In the genomic region with DNA sequence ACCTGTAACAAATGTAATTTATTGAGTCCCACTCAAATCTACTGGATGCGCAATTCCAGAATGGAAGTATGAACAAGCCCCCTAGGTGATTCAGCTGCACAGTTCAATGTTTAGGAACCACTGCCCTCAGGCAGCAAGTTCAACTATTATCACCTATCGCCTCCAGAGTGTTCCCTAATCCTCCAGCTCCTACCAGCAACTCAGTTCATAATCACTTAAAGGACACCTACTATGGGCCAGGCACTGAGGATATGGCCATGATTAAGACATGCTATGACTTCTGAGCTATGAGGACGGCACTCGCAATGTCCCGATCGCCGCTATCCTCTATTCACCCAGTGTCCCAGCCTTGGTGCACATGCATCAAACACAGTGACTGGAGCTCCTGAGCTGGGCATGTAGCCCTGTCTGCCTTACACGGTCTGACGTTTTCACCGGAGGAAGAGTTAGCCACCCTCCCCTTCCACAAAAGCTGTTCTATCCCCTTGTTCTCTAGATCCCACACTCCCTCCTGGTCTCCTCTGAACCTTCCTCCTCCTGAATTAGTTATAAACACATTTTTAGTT, we compare ENCODE assay signal across 15 cellular contexts. TPM values are rescaled to one million over a fixed set of nuclear protein-coding genes. Genes with fewer than 3 reads are reported as not detected.
DNase-seq lines count a peak whose midpoint lies in the region; ATAC-seq, FAIRE-seq and TF ChIP-seq lines count a peak whose summit lies in the region.
"Had no signal": no experiment of that assay in that cellular context is flagged by ENCODE, and none has a peak within 500 bp of the region (broad histone marks: within the 10 kb centered on the region; RNA-seq: fewer than 3 reads in every experiment).

No MANE protein-coding gene starts in this region.

- peak overlapping the region in 1 of 2 experiments; percentile 51 for H3K14ac ChIP-seq in mesenchymal stem cell (ENCODE audit: low read length in 2 of 2)

- H3K4ac ChIP-seq in mesenchymal stem cell (ENCODE audit: low read depth in 1 of 2, low read length in 2 of 2): no peak overlapping the region

- H3K18ac ChIP-seq in mesenchymal stem cell (ENCODE audit: low read depth in 1 of 2, low read length in 2 of 2): no peak overlapping the region

- H2AK5ac ChIP-seq in mesenchymal stem cell (ENCODE audit: low read length, severe bottlenecking): peak overlapping the region; percentile 44

- peaks cover 75 to 88% of the 10 kb centered on the region in 2 donors for H3K4me1 Mint-ChIP-seq in natural killer cell
- H3K4me1 Mint-ChIP-seq in natural killer cell treated with Interleukin-12 subunit alpha and Interleukin-12 subunit beta and Interleukin-15 and Interleukin-18, amount 100 ng/mL, for 72 hours (ENCODE audit: low read depth in 2 of 2): peaks cover 64 to 69% of the 10 kb centered on the region in 2 donors

- H2BK5ac ChIP-seq in mesenchymal stem cell (ENCODE audit: low read depth, low read length, poor library complexity, severe bottlenecking): no peak overlapping the region

- H2AFZ ChIP-seq in GM12878 (ENCODE audit: control insufficient read depth, low read depth, low read length) (no peak overlapping the region), mesenchymal stem cell (ENCODE audit: low read depth, low read length) (no peak overlapping the region)
- H2AFZ ChIP-seq: GM23248 had no signal

- H3K9me3 ChIP-seq in GM12878 (replicated peaks; ENCODE audit: control insufficient read depth, insufficient read depth, low read length) (no peaks in the 10 kb centered on the region; the same call in none of the 3 replicates), mesenchymal stem cell (ENCODE audit: control insufficient read depth, low read length) (no peaks in the 10 kb centered on the region)
- H3K9me3 ChIP-seq: Peyer's patch had no signal

- in situ Hi-C loops in GM12878 (cut with MboI): no loop called here

- peak overlapping the region; percentile 23 to 66 for H3K27ac Mint-ChIP-seq in natural killer cell
- H3K27ac Mint-ChIP-seq in natural killer cell treated with Interleukin-12 subunit alpha and Interleukin-12 subunit beta and Interleukin-15 and Interleukin-18, amount 100 ng/mL, for 72 hours: no peak overlapping the region
- H3K27ac Mint-ChIP-seq: CD8-positive, alpha-beta T cell had no signal

- H2BK12ac ChIP-seq in mesenchymal stem cell (ENCODE audit: low read length in 2 of 2): peak overlapping the region in 1 of 2 experiments; percentile 15

- H3K27me3 ChIP-seq in GM12878 (replicated peaks in 1 of 2; ENCODE audit: control insufficient read depth in 2 of 2, insufficient read depth in 2 of 2, low read length in 1 of 2) (no peaks in the 10 kb centered on the region), mesenchymal stem cell (ENCODE audit: control insufficient read depth in 1 of 2, insufficient read depth in 1 of 2, low read length in 2 of 2) (no peaks in the 10 kb centered on the region)
- H3K27me3 ChIP-seq: BLaER1, Peyer's patch had no signal

- H3K27ac ChIP-seq in GM12878 (ENCODE audit: control insufficient read depth, insufficient read depth) (no peak overlapping the region), mesenchymal stem cell (ENCODE audit: low read length, poor library complexity, severe bottlenecking) (no peak overlapping the region)
- H3K27ac ChIP-seq: BLaER1, GM23248, Peyer's patch had no signal

- peaks cover 22% of the 10 kb centered on the region for H3K4me1 ChIP-seq in GM12878 (ENCODE audit: control insufficient read depth, insufficient read depth, low read length)
- peaks cover 13% of the 10 kb centered on the region for H3K4me1 ChIP-seq in mesenchymal stem cell (ENCODE audit: control insufficient read depth, insufficient read depth, low read depth, low read length)

- H3K4me2 ChIP-seq in GM12878 (ENCODE audit: control insufficient read depth, insufficient read depth) (no peak overlapping the region), mesenchymal stem cell (ENCODE audit: low read length, poor library complexity, severe bottlenecking) (no peak overlapping the region)
- H3K4me2 ChIP-seq: BLaER1 had no signal

- CTCF ChIA-PET in GM12878 (lab: Yijun Ruan, JAX): interaction anchor here (1.2 to 1.8 kb wide), 3 partner anchors 9 to 11 kb away, joined by 3 to 9 read pairs (median 7); no protein-coding TSS in a partner anchor

- H3K36me3 ChIP-seq in GM12878 (ENCODE audit: control insufficient read depth in 2 of 2, insufficient read depth in 2 of 2, low read length in 1 of 2) (peaks cover 1 to 2% of the 10 kb centered on the region in 2 experiments; a peak in 3 of 4 replicates), mesenchymal stem cell (ENCODE audit: control insufficient read depth in 1 of 2, insufficient read depth in 2 of 2, low read depth in 1 of 2, low read length in 2 of 2) (peaks cover 3 to 5% of the 10 kb centered on the region in 2 experiments)
- H3K36me3 ChIP-seq: Peyer's patch had no signal

- H3K4me3 ChIP-seq in GM12878 (no peak overlapping the region), mesenchymal stem cell (ENCODE audit: insufficient read depth in 1 of 2, low read depth in 1 of 2, low read length in 2 of 2) (no peak overlapping the region)
- H3K4me3 ChIP-seq: BLaER1, GM23248, Peyer's patch had no signal

- no peaks in the 10 kb centered on the region for H3K27me3 Mint-ChIP-seq in natural killer cell (ENCODE audit: low read depth in 2 of 2)
- no peaks in the 10 kb centered on the region for H3K27me3 Mint-ChIP-seq in natural killer cell treated with Interleukin-12 subunit alpha and Interleukin-12 subunit beta and Interleukin-15 and Interleukin-18, amount 100 ng/mL, for 72 hours

- H3K79me1 ChIP-seq in mesenchymal stem cell (replicated peaks; ENCODE audit: low read length, poor library complexity, severe bottlenecking): peaks cover 7% of the 10 kb centered on the region

- POLR2A ChIA-PET in GM12878 (lab: Charles Lee): interaction anchor here (1.0 to 1.4 kb wide), 2 partner anchors 11 to 16 kb away, joined by 3 to 5 read pairs; no protein-coding TSS in a partner anchor

- TF ChIP-seq CTCF in natural killer cell (IDR thresholded peaks at IDR 0.05) (no peak), GM12878 (IDR thresholded peaks at IDR 0.05 in 2 of 3, conservative IDR thresholded peaks at IDR 0.05 in 1 of 3; ENCODE audit: control insufficient read depth in 2 of 3, extremely low read depth in 1 of 3, insufficient read depth in 1 of 3, low read depth in 3 of 3, low read length in 3 of 3) (no peak)

- WGBS in GM12878 (ENCODE audit: insufficient coverage, insufficient replicate concordance, low lambda C conversion rate, missing lambda C conversion rate): over 99% methylated on average over 10 of the region's 10 CpGs
- 96% methylated on average over 10 of the region's 10 CpGs for WGBS in mesenchymal stem cell

- no peak overlapping the region for H3K4me3 Mint-ChIP-seq in natural killer cell
- no peak overlapping the region for H3K4me3 Mint-ChIP-seq in natural killer cell treated with Interleukin-12 subunit alpha and Interleukin-12 subunit beta and Interleukin-15 and Interleukin-18, amount 100 ng/mL, for 72 hours
- H3K4me3 Mint-ChIP-seq: CD8-positive, alpha-beta T cell had no signal

- no peak for TF ChIP-seq EP300 in GM12878 (IDR thresholded peaks at IDR 0.05; ENCODE audit: borderline replicate concordance in 1 of 2, control insufficient read depth in 1 of 2, low read depth in 2 of 2, low read length in 2 of 2)

- RAD21 ChIA-PET in GM12878 (lab: Charles Lee; ENCODE audit: unreplicated experiment): no interaction called here

- TF ChIP-seq POLR2A in GM12878 (IDR thresholded peaks at IDR 0.05; ENCODE audit: low read depth, low read length): no peak

- peaks cover 95% of the 10 kb centered on the region for H3K79me2 ChIP-seq in GM12878 (ENCODE audit: control insufficient read depth, insufficient read depth, low read length)

- SMC1A ChIA-PET in GM12878 (lab: Charles Lee; ENCODE audit: uncharacterized antibody, unreplicated experiment): interaction anchor here (0.6 to 2.5 kb wide), 7 partner anchors 8 to 25 kb away, joined by 3 to 8 read pairs (median 4); no protein-coding TSS in a partner anchor

- ATAC-seq in natural killer cell (no peak), GM12878 (no peak; the same call in 2 of the 3 replicates), HG03432 (IDR thresholded peaks at IDR 0.05; ENCODE audit: unreplicated experiment) (no peak)
- ATAC-seq in natural killer cell treated with Interleukin-12 subunit alpha and Interleukin-12 subunit beta and Interleukin-15 and Interleukin-18, amount 100 ng/mL, for 72 hours: no peak
- ATAC-seq: CD8-positive, alpha-beta T cell; Right ventricle myocardium inferior had no signal

- no TSS peak for BruUV-seq in GM12878 (replicated peaks; lab: Mats Ljungman, UMichigan)

- H3K9ac ChIP-seq in GM12878 (ENCODE audit: control insufficient read depth, insufficient read depth, low read length) (no peak overlapping the region), mesenchymal stem cell (ENCODE audit: low read length) (no peak overlapping the region)
- H3K9ac ChIP-seq: BLaER1, GM23248 had no signal

- no peak overlapping the region for H2BK120ac ChIP-seq in mesenchymal stem cell (ENCODE audit: low read depth, low read length)

- no peaks in the 10 kb centered on the region; the same call in 1 of the 2 replicates for H4K20me1 ChIP-seq in GM12878 (ENCODE audit: control insufficient read depth, insufficient read depth)

- H3K9me3 Mint-ChIP-seq in natural killer cell: no peaks in the 10 kb centered on the region
- H3K9me3 Mint-ChIP-seq in natural killer cell treated with Interleukin-12 subunit alpha and Interleukin-12 subunit beta and Interleukin-15 and Interleukin-18, amount 100 ng/mL, for 72 hours: no peaks in the 10 kb centered on the region
- H3K9me3 Mint-ChIP-seq: CD8-positive, alpha-beta T cell had no signal

- H4K91ac ChIP-seq in mesenchymal stem cell (ENCODE audit: low read length): no peak overlapping the region

- DNase-seq in natural killer cell (no peak), GM12878 (ENCODE audit: low read depth, low spot score) (no peak), mesenchymal stem cell (no peak), NOMO-1 treated with dmso at 0.1 percent for 144 hours (lab: John Stamatoyannopoulos, UW; ENCODE audit: unreplicated experiment) (no peak)
- DNase-seq in natural killer cell treated with Interleukin-12 subunit alpha and Interleukin-12 subunit beta and Interleukin-15 and Interleukin-18, amount 100 ng/mL, for 72 hours (ENCODE audit: low spot score): no peak
- DNase-seq in stimulated activated CD4-positive, alpha-beta T cell treated with anti-CD3 and anti-CD28 coated beads, Interleukin-2, amount 100 ng/mL, for 24 hours: no peak
- DNase-seq: CD8-positive, alpha-beta T cell; GM23248; KBM-7; NCI-H1105 treated with DMSO at 0.1 percent for 48 hours; NCI-H1694 treated with DMSO at 0.1 percent for 48 hours; Peyer's patch had no signal

- no peak overlapping the region for H3K23ac ChIP-seq in mesenchymal stem cell (ENCODE audit: low read length in 2 of 2)

- H2BK15ac ChIP-seq in mesenchymal stem cell (ENCODE audit: low read depth, poor library complexity, severe bottlenecking): no peak overlapping the region

- no peak for TF ChIP-seq RAD21 in GM12878 (IDR thresholded peaks at IDR 0.05; ENCODE audit: insufficient read depth, low read depth, low read length)

- no peak for FAIRE-seq in GM12878 (lab: Jason Lieb, UNC)

- no peaks in the 10 kb centered on the region for H3K36me3 Mint-ChIP-seq in natural killer cell
- H3K36me3 Mint-ChIP-seq in natural killer cell treated with Interleukin-12 subunit alpha and Interleukin-12 subunit beta and Interleukin-15 and Interleukin-18, amount 100 ng/mL, for 72 hours: no peaks in the 10 kb centered on the region

- intact Hi-C loops in natural killer cell (cut with micrococcal nuclease) (no loop called here), GM12878 (cut with micrococcal nuclease; ENCODE audit: unreplicated experiment) (no loop called here)

- H4K8ac ChIP-seq in mesenchymal stem cell (ENCODE audit: low read length): no peak overlapping the region

RNA-seq across cellular contexts. Expression of gene RHEB, which starts 22.3 kb away (rescaled TPM):
- 10 to 100 TPM; 51.0 to 63.3 (median 63.3) TPM for total RNA-seq in natural killer cell
- total RNA-seq in natural killer cell treated with Interleukin-12 subunit alpha and Interleukin-12 subunit beta and Interleukin-15 and Interleukin-18, amount 100 ng/mL, for 72 hours: 10 to 100 TPM; 45.4 to 55.8 TPM
- total RNA-seq in GM12878 (2013; cell fraction: nucleolus; rRNA removed): 44.0 and 53.8 TPM in 2 replicates
- 20.3 and 28.7 TPM in 2 replicates for total RNA-seq in GM12878 (2014; rRNA removed)
- total RNA-seq in GM12878 (2014; rRNA removed; fragmentation: Illumina TruSeq; extraction: Trizol): 36.1 and 37.3 TPM in 2 replicates
- total RNA-seq in GM12878 (2021): 33.4 and 38.7 TPM in 2 replicates
- polyA plus RNA-seq in GM12878 (2011; ENCODE audit: low read depth): 17.9 TPM
- 67.8 and 115 TPM in 2 replicates for polyA plus RNA-seq in GM12878 (2011; rRNA removed)
- polyA plus RNA-seq in GM12878 (2011; cell fraction: cytosol; rRNA removed): 17.4 and 19.8 TPM in 2 replicates
- 24.3 and 30.4 TPM in 2 replicates for polyA plus RNA-seq in GM12878 (2011; cell fraction: nucleus; rRNA removed)
- polyA plus RNA-seq in GM12878 (2012): 30.9 and 31.4 TPM in 2 replicates
- polyA plus RNA-seq in GM12878 (2014; fragmentation: Illumina TruSeq; extraction: Trizol): 35.9 and 55.9 TPM in 2 replicates
- polyA plus RNA-seq in GM12878 (2014; fragmentation: Nextera tagmentation; extraction: Ambion mirVana): 1 to 10 TPM; 6.2 to 10.0 TPM
- 28.3 and 38.7 TPM in 2 replicates for polyA plus RNA-seq in GM12878 (2014; rRNA removed)
- 10 to 100 TPM; 60.1 to 63.4 TPM for polyA plus RNA-seq in GM12878 (2016; fragmentation: Nextera tagmentation; extraction: Ambion mirVana)
- 12.3 and 19.7 TPM in 2 replicates for polyA minus RNA-seq in GM12878 (2011; rRNA and poly(A)+ RNA removed)
- polyA minus RNA-seq in GM12878 (2011; cell fraction: cytosol; rRNA and poly(A)+ RNA removed): 13.5 and 17.6 TPM in 2 replicates
- 11.1 and 17.7 TPM in 2 replicates for polyA minus RNA-seq in GM12878 (2011; cell fraction: nucleus; rRNA and poly(A)+ RNA removed)
- 87.3 TPM for polyA plus RNA-seq in mesenchymal stem cell (2013, experiment 1 of 2)
- 88.1 TPM for polyA plus RNA-seq in mesenchymal stem cell (2013, experiment 2 of 2)

RNA-seq across cellular contexts. Expression of gene CRYGN, which starts 57.4 kb away (rescaled TPM):
- total RNA-seq in natural killer cell (not detected), GM12878 (2014; rRNA removed) (not detected in 2 replicates), GM12878 (2014; rRNA removed; fragmentation: Illumina TruSeq; extraction: Trizol) (not detected in 2 replicates), GM12878 (2021) (not detected in 2 replicates)
- not detected for total RNA-seq in natural killer cell treated with Interleukin-12 subunit alpha and Interleukin-12 subunit beta and Interleukin-15 and Interleukin-18, amount 100 ng/mL, for 72 hours
- total RNA-seq in GM12878 (2013; cell fraction: nucleolus; rRNA removed): 0.32 TPM in 1 of 2 replicates, not detected in the other
- not detected for polyA plus RNA-seq in GM12878 (2011; ENCODE audit: low read depth)
- polyA plus RNA-seq in GM12878 (2011; rRNA removed) (not detected in 2 replicates), GM12878 (2014; fragmentation: Illumina TruSeq; extraction: Trizol) (not detected in 2 replicates), GM12878 (2014; fragmentation: Nextera tagmentation; extraction: Ambion mirVana) (not detected), GM12878 (2014; rRNA removed) (not detected in 2 replicates), GM12878 (2016; fragmentation: Nextera tagmentation; extraction: Ambion mirVana) (not detected)
- 0.03 TPM in 1 of 2 replicates, not detected in the other for polyA plus RNA-seq in GM12878 (2011; cell fraction: cytosol; rRNA removed)
- 0.34 and 0.44 TPM in 2 replicates for polyA plus RNA-seq in GM12878 (2011; cell fraction: nucleus; rRNA removed)
- not detected in 2 replicates for polyA plus RNA-seq in GM12878 (2012)
- not detected in 2 replicates for polyA minus RNA-seq in GM12878 (2011; rRNA and poly(A)+ RNA removed)
- polyA minus RNA-seq in GM12878 (2011; cell fraction: cytosol; rRNA and poly(A)+ RNA removed): not detected in 2 replicates
- 0.36 TPM in 1 of 2 replicates, not detected in the other for polyA minus RNA-seq in GM12878 (2011; cell fraction: nucleus; rRNA and poly(A)+ RNA removed)
- polyA plus RNA-seq in mesenchymal stem cell (2013, experiment 1 of 2): not detected
- not detected for polyA plus RNA-seq in mesenchymal stem cell (2013, experiment 2 of 2)
- total RNA-seq: CD8-positive, alpha-beta T cell; GM23248; Peyer's patch; Right ventricle myocardium inferior had no signal
- polyA plus RNA-seq: GM23248 had no signal

Comparison
In these comparisons a context has a peak if more than half of its experiments do, and no peak if none do; other contexts are left out.
1. H3K27ac Mint-ChIP-seq: peak in natural killer cell (2 of 2); none in natural killer cell treated with Interleukin-12 subunit alpha and Interleukin-12 subunit beta and Interleukin-15 and Interleukin-18, amount 100 ng/mL, for 72 hours (0 of 2).